Comparison of ENCODE assay signal across 8 cellular contexts in the genomic region with DNA sequence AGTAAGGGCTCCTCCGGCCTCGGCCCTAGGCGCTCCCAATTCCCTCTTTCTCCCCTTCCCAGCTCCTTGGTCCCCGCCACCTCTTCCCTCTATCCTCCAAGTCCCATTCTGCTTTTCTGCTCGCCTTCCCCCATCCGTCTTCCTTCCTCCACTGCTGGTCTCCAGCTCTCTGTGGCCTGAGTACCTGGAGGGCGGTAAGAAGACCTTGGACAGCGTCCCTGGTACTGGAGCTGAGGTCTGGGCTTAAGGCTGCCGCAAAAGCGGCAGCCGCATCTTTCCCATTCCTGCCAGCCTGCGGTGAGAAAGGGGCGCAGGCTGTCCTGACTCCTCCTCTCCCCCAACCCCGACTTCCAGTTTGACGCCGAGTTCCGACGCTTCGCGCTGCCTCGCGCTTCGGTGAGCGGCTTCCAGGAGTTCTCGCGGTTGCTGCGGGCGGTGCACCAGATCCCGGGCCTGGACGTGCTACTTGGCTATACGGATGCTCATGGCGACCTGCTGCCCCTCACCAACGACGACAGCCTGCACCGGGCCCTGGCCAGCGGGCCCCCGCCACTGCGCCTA. TPM values are rescaled to one million over a fixed set of nuclear protein-coding genes. Genes with fewer than 3 reads are reported as not detected.
DNase-seq lines count a peak whose midpoint lies in the region; ATAC-seq, FAIRE-seq and TF ChIP-seq lines count a peak whose summit lies in the region.

No MANE protein-coding gene starts in this region.

- no peak overlapping the region for H3K4ac ChIP-seq in H1 (replicated peaks; ENCODE audit: insufficient read length, low read depth, low read length)

- H3K56ac ChIP-seq in H1 (replicated peaks; ENCODE audit: insufficient read length, low read depth, low read length), result no peak overlapping the region

- H3K23ac ChIP-seq in H1 (ENCODE audit: insufficient read length), result no peak overlapping the region

- no peak overlapping the region for H2BK20ac ChIP-seq in H1 (ENCODE audit: low read length)

- peaks cover 0 to 23% (median 13%) of the 10 kb centered on the region in 4 experiments; a peak in 5 of 7 replicates for H3K4me1 ChIP-seq in H1 (replicated peaks in 1 of 4; ENCODE audit: control insufficient read depth in 3 of 4, insufficient read depth in 4 of 4, low read length in 3 of 4)

- no peaks in the 10 kb centered on the region; the same call in 1 of the 2 replicates for H3K79me1 ChIP-seq in H1 (ENCODE audit: low read depth, low read length)

- ATAC-seq in HG02798 (IDR thresholded peaks at IDR 0.05; ENCODE audit: poor library complexity, unreplicated experiment), result no peak

- no peak for FAIRE-seq in H1 (lab: Jason Lieb, UNC)

- no peak overlapping the region for H4K5ac ChIP-seq in H1 (ENCODE audit: insufficient read length, low read depth, low read length)

- H3K9ac ChIP-seq in H1 (replicated peaks in 1 of 4; ENCODE audit: extremely low read depth in 1 of 4, low read depth in 3 of 4, low read length in 3 of 4), result peak overlapping the region in 2 of 4 experiments; percentile 45 to 53; a peak in 4 of 7 replicates

- H2BK12ac ChIP-seq in H1 (ENCODE audit: low read depth, low read length), result no peak overlapping the region

- WGBS in H1 (ENCODE audit: extremely low coverage in 1 of 2, insufficient coverage in 1 of 2, insufficient read length in 1 of 2, insufficient replicate concordance in 2 of 2, low coverage in 1 of 2, low lambda C conversion rate in 2 of 2, missing lambda C conversion rate in 1 of 2), 2 experiments, result 9% methylated on average over 38 of the region's 38 CpGs; no CpG with 5 or more reads in 1 of the 2 experiments

- peak overlapping the region; percentile 38; the same call in 1 of the 2 replicates for H4K8ac ChIP-seq in H1 (ENCODE audit: extremely low read depth, insufficient read depth, low read length)

- POLR2A ChIA-PET in H1 (lab: Charles Lee; ENCODE audit: partially characterized antibody), result interaction anchor here (1.2 to 2.8 kb wide), 5 partner anchors 10 to 114 kb away, joined by 4 to 12 read pairs (median 7); a partner anchor contains a TSS

- H2BK120ac ChIP-seq in H1 (replicated peaks; ENCODE audit: low read depth, low read length), result no peak overlapping the region

- peak overlapping the region; percentile 44; the same call in 1 of the 2 replicates for H2BK5ac ChIP-seq in H1 (ENCODE audit: low read depth, low read length)

- H3K14ac ChIP-seq in H1 (ENCODE audit: insufficient read length), result no peak overlapping the region

- intact Hi-C loops in posterior vena cava (cut with DNase I), result loop anchor here in 1 of 2 donors (10.0 kb wide), 1 partner anchor 96 kb away; a partner anchor contains a TSS

- CTCF ChIA-PET in H1 (lab: Charles Lee; ENCODE audit: partially characterized antibody), result interaction anchor here (0.7 to 13.7 kb wide), 5 partner anchors 11 to 147 kb away, joined by 3 to 202 read pairs (median 11); a partner anchor contains a TSS

- H3K4me3 ChIP-seq in GM12865 (ENCODE audit: low read depth, low read length), result peak overlapping the region; percentile 51
- H3K4me3 ChIP-seq in H1 (ENCODE audit: extremely low read depth in 1 of 4, insufficient read depth in 2 of 4, low read depth in 3 of 4, low read length in 4 of 4), result peak overlapping the region; percentile 46 to 88 (median 70)

- TF ChIP-seq RAD21 in H1 (IDR thresholded peaks at IDR 0.05 in 1 of 2, conservative IDR thresholded peaks at IDR 0.05 in 1 of 2; ENCODE audit: low read depth in 2 of 2, low read length in 2 of 2), result no peak

- DNase-seq in A172 (ENCODE audit: low spot score) (peak; percentile 38), GM12865 (ENCODE audit: low read depth) (no peak), SK-N-DZ (ENCODE audit: low spot score) (peak; percentile 60), H1 (ENCODE audit: low read depth in 1 of 2, low spot score in 2 of 2) (peak in 1 of 2 experiments; percentile 76), myocyte (ENCODE audit: low read depth) (peak; percentile 26), posterior vena cava (ENCODE audit: low spot score) (no peak)
- no peak for DNase-seq in activated CD4-positive, CD25-positive, alpha-beta regulatory T cell (lab: John Stamatoyannopoulos, UW)

- no peak overlapping the region for H4K91ac ChIP-seq in H1 (replicated peaks; ENCODE audit: insufficient read length, low read length)

- peaks cover 0 to 2% (median 0%) of the 10 kb centered on the region in 4 experiments; a peak in 1 of 7 replicates for H3K27me3 ChIP-seq in H1 (replicated peaks in 1 of 4; ENCODE audit: control insufficient read depth in 3 of 4, extremely low read depth in 1 of 4, insufficient read depth in 3 of 4, low read length in 3 of 4)

- no peaks in the 10 kb centered on the region for H3K9me3 ChIP-seq in H1 (ENCODE audit: insufficient read depth in 2 of 2, low read depth in 1 of 2, low read length in 1 of 2)

- no peak overlapping the region; the same call in none of the 2 replicates for H3K18ac ChIP-seq in H1 (ENCODE audit: extremely low read depth, low read length)

- TF ChIP-seq CTCF in GM12865 (IDR thresholded peaks at IDR 0.05; ENCODE audit: insufficient read depth, low read depth, low read length, missing control alignments), result no peak
- no peak for TF ChIP-seq CTCF in H1 (IDR thresholded peaks at IDR 0.05; ENCODE audit: control extremely low read depth in 1 of 3, insufficient read depth in 1 of 3, low read depth in 1 of 3, low read length in 3 of 3)

- H2AFZ ChIP-seq in H1 (ENCODE audit: low read length), result peak overlapping the region; percentile 70; the same call in 1 of the 2 replicates

- no peak overlapping the region for H2AK5ac ChIP-seq in H1 (ENCODE audit: low read depth, low read length)

- H4K20me1 ChIP-seq in H1 (replicated peaks in 1 of 2; ENCODE audit: control insufficient read depth in 1 of 2, insufficient read depth in 2 of 2, low read length in 2 of 2), result peaks cover 5 to 8% of the 10 kb centered on the region in 2 experiments

- H2BK15ac ChIP-seq in H1 (ENCODE audit: low read length), result no peak overlapping the region; the same call in 1 of the 2 replicates

- H3K4me2 ChIP-seq in H1 (ENCODE audit: insufficient read depth in 1 of 2, low read depth in 2 of 2, low read length in 2 of 2), result peak overlapping the region; percentile 73 to 97

- no peaks in the 10 kb centered on the region for H3K79me2 ChIP-seq in H1 (ENCODE audit: control insufficient read depth in 1 of 2, insufficient read depth in 2 of 2, low read length in 2 of 2)

- TF ChIP-seq EP300 in H1 (IDR thresholded peaks at IDR 0.05; ENCODE audit: borderline replicate concordance in 1 of 2, low read depth in 2 of 2, low read length in 2 of 2), result no peak

- no peak overlapping the region for H3K27ac ChIP-seq in H1 (ENCODE audit: low read depth, low read length)

- TF ChIP-seq POLR2A in H1 (IDR thresholded peaks at IDR 0.05; ENCODE audit: control extremely low read depth in 1 of 2, low read depth in 2 of 2, low read length in 2 of 2), result no peak

- H3K23me2 ChIP-seq in H1 (ENCODE audit: low read depth, low read length), result peaks cover 19% of the 10 kb centered on the region

- peaks cover 0 to 4% (median 2%) of the 10 kb centered on the region in 4 experiments; a peak in 1 of 8 replicates for H3K36me3 ChIP-seq in H1 (ENCODE audit: control insufficient read depth in 2 of 4, insufficient read depth in 4 of 4, low read length in 3 of 4)

RNA-seq across cellular contexts. Expression of a gene that starts 0.4 kb away (rescaled TPM):
- 5.7 and 12.9 TPM in 2 replicates for total RNA-seq in A172 (2014; rRNA removed; shearing (Covaris generic))
- polyA plus RNA-seq in SK-N-DZ (2014; cell fraction: cytosol; rRNA removed), result 14.3 and 17.2 TPM in 2 replicates
- 9.7 and 9.8 TPM in 2 replicates for polyA plus RNA-seq in SK-N-DZ (2014; cell fraction: nucleus; rRNA removed)
- 14.4 and 15.1 TPM in 2 replicates for total RNA-seq in H1 (2021; fragmentation: NEBNext Ultra II Directional; extraction: Animal tissue kit (Norgen Biotek cat#: 25700))
- polyA plus RNA-seq in H1 (2011; rRNA removed), result 21.8 and 28.6 TPM in 2 replicates
- 16.3 TPM for polyA plus RNA-seq in H1 (2011; cell fraction: cytosol; rRNA removed)
- polyA plus RNA-seq in H1 (2011; cell fraction: nucleus; rRNA removed), result 19.6 TPM
- polyA plus RNA-seq in H1 (2012, experiment 1 of 2), result 7.8 to 16.8 TPM (median 12.8 TPM) in 4 replicates
- 19.7 TPM for polyA plus RNA-seq in H1 (2012, experiment 2 of 2)
- 11.5 TPM for polyA plus RNA-seq in H1 (2013, experiment 1 of 2)
- 11.4 TPM for polyA plus RNA-seq in H1 (2013, experiment 2 of 2)
- 5.2 and 6.0 TPM in 2 replicates for polyA minus RNA-seq in H1 (2011; rRNA and poly(A)+ RNA removed)
- polyA minus RNA-seq in H1 (2011; cell fraction: cytosol; rRNA and poly(A)+ RNA removed), result 4.8 TPM
- 5.4 TPM for polyA minus RNA-seq in H1 (2011; cell fraction: nucleus; rRNA and poly(A)+ RNA removed)
- 3.4 and 4.1 TPM in 2 replicates for total RNA-seq in myocyte
- 5.0 TPM for polyA plus RNA-seq in myocyte (2012)
- total RNA-seq in posterior vena cava, result 1 to 10 TPM; 2.9 to 4.6 TPM

RNA-seq across cellular contexts. Expression of a gene that starts 1.1 kb away (rescaled TPM):
- 43.0 and 73.8 TPM in 2 replicates for total RNA-seq in A172 (2014; rRNA removed; shearing (Covaris generic))
- 78.8 and 84.8 TPM in 2 replicates for polyA plus RNA-seq in SK-N-DZ (2014; cell fraction: cytosol; rRNA removed)
- 168 and 203 TPM in 2 replicates for polyA plus RNA-seq in SK-N-DZ (2014; cell fraction: nucleus; rRNA removed)
- total RNA-seq in H1 (2021; fragmentation: NEBNext Ultra II Directional; extraction: Animal tissue kit (Norgen Biotek cat#: 25700)), result 34.8 and 35.8 TPM in 2 replicates
- polyA plus RNA-seq in H1 (2011; rRNA removed), result 58.0 and 81.7 TPM in 2 replicates
- polyA plus RNA-seq in H1 (2011; cell fraction: cytosol; rRNA removed), result 34.3 TPM
- 79.1 TPM for polyA plus RNA-seq in H1 (2011; cell fraction: nucleus; rRNA removed)
- polyA plus RNA-seq in H1 (2012, experiment 1 of 2), result 37.3 to 46.0 TPM (median 44.3 TPM) in 4 replicates
- 52.7 TPM for polyA plus RNA-seq in H1 (2012, experiment 2 of 2)
- 38.0 TPM for polyA plus RNA-seq in H1 (2013, experiment 1 of 2)
- 35.8 TPM for polyA plus RNA-seq in H1 (2013, experiment 2 of 2)
- 18.5 and 23.8 TPM in 2 replicates for polyA minus RNA-seq in H1 (2011; rRNA and poly(A)+ RNA removed)
- 28.0 TPM for polyA minus RNA-seq in H1 (2011; cell fraction: cytosol; rRNA and poly(A)+ RNA removed)
- 26.7 TPM for polyA minus RNA-seq in H1 (2011; cell fraction: nucleus; rRNA and poly(A)+ RNA removed)
- total RNA-seq in myocyte (15.8 and 17.5 TPM in 2 replicates), posterior vena cava (10 to 100 TPM; 13.3 to 16.0 TPM)
- polyA plus RNA-seq in myocyte (2012), result 14.3 TPM

RNA-seq across cellular contexts. Expression of a gene that starts 5.4 kb away (rescaled TPM):
- total RNA-seq in A172 (2014; rRNA removed; shearing (Covaris generic)), result 1.7 TPM in 1 of 2 replicates, not detected in the other
- polyA plus RNA-seq in SK-N-DZ (2014; cell fraction: cytosol; rRNA removed), result 29.0 and 31.4 TPM in 2 replicates
- polyA plus RNA-seq in SK-N-DZ (2014; cell fraction: nucleus; rRNA removed), result 51.5 and 82.6 TPM in 2 replicates
- 9.6 and 12.9 TPM in 2 replicates for total RNA-seq in H1 (2021; fragmentation: NEBNext Ultra II Directional; extraction: Animal tissue kit (Norgen Biotek cat#: 25700))
- polyA plus RNA-seq in H1 (2011; rRNA removed), result 16.0 and 16.1 TPM in 2 replicates
- 15.7 TPM for polyA plus RNA-seq in H1 (2011; cell fraction: cytosol; rRNA removed)
- polyA plus RNA-seq in H1 (2011; cell fraction: nucleus; rRNA removed), result 28.3 TPM
- polyA plus RNA-seq in H1 (2012, experiment 1 of 2), result 10.8 to 13.3 TPM (median 11.6 TPM) in 4 replicates
- polyA plus RNA-seq in H1 (2012, experiment 2 of 2), result 8.8 TPM
- polyA plus RNA-seq in H1 (2013, experiment 1 of 2), result 9.3 TPM
- polyA plus RNA-seq in H1 (2013, experiment 2 of 2), result 8.1 TPM
- 1.3 and 2.9 TPM in 2 replicates for polyA minus RNA-seq in H1 (2011; rRNA and poly(A)+ RNA removed)
- 5.9 TPM for polyA minus RNA-seq in H1 (2011; cell fraction: cytosol; rRNA and poly(A)+ RNA removed)
- 9.0 TPM for polyA minus RNA-seq in H1 (2011; cell fraction: nucleus; rRNA and poly(A)+ RNA removed)
- 11.1 and 12.7 TPM in 2 replicates for total RNA-seq in myocyte
- 14.1 TPM for polyA plus RNA-seq in myocyte (2012)
- total RNA-seq in posterior vena cava, result 10 to 100 TPM; 12.2 to 12.6 TPM

RNA-seq across cellular contexts. Expression of a gene that starts 5.4 kb away (rescaled TPM):
- total RNA-seq in A172 (2014; rRNA removed; shearing (Covaris generic)), result not detected in 2 replicates
- 5.7 and 5.9 TPM in 2 replicates for polyA plus RNA-seq in SK-N-DZ (2014; cell fraction: cytosol; rRNA removed)
- polyA plus RNA-seq in SK-N-DZ (2014; cell fraction: nucleus; rRNA removed), result 17.9 and 19.9 TPM in 2 replicates
- 2.0 and 2.3 TPM in 2 replicates for total RNA-seq in H1 (2021; fragmentation: NEBNext Ultra II Directional; extraction: Animal tissue kit (Norgen Biotek cat#: 25700))
- polyA plus RNA-seq in H1 (2011; rRNA removed), result 1.4 and 2.4 TPM in 2 replicates
- polyA plus RNA-seq in H1 (2011; cell fraction: cytosol; rRNA removed), result 3.3 TPM
- polyA plus RNA-seq in H1 (2011; cell fraction: nucleus; rRNA removed), result 4.8 TPM
- 1.3 to 2.3 TPM (median 1.7 TPM) in 4 replicates for polyA plus RNA-seq in H1 (2012, experiment 1 of 2)
- polyA plus RNA-seq in H1 (2012, experiment 2 of 2), result 2.9 TPM
- 1.8 TPM for polyA plus RNA-seq in H1 (2013, experiment 1 of 2)
- 1.6 TPM for polyA plus RNA-seq in H1 (2013, experiment 2 of 2)
- 0.20 and 0.47 TPM in 2 replicates for polyA minus RNA-seq in H1 (2011; rRNA and poly(A)+ RNA removed)
- polyA minus RNA-seq in H1 (2011; cell fraction: cytosol; rRNA and poly(A)+ RNA removed), result 2.2 TPM
- polyA minus RNA-seq in H1 (2011; cell fraction: nucleus; rRNA and poly(A)+ RNA removed), result 0.80 TPM
- total RNA-seq in myocyte (10.8 and 11.6 TPM in 2 replicates), posterior vena cava (1 to 10 TPM; 2.7 to 4.8 TPM)
- polyA plus RNA-seq in myocyte (2012), result 5.7 TPM

RNA-seq across cellular contexts. Expression of a gene that starts 16.2 kb away (rescaled TPM):
- 5.1 and 11.7 TPM in 2 replicates for total RNA-seq in A172 (2014; rRNA removed; shearing (Covaris generic))
- polyA plus RNA-seq in SK-N-DZ (2014; cell fraction: cytosol; rRNA removed), result 12.3 and 14.3 TPM in 2 replicates
- 43.4 and 52.2 TPM in 2 replicates for polyA plus RNA-seq in SK-N-DZ (2014; cell fraction: nucleus; rRNA removed)
- total RNA-seq in H1 (2021; fragmentation: NEBNext Ultra II Directional; extraction: Animal tissue kit (Norgen Biotek cat#: 25700)), result 34.5 and 36.7 TPM in 2 replicates
- 15.7 and 29.8 TPM in 2 replicates for polyA plus RNA-seq in H1 (2011; rRNA removed)
- polyA plus RNA-seq in H1 (2011; cell fraction: cytosol; rRNA removed), result 16.3 TPM
- polyA plus RNA-seq in H1 (2011; cell fraction: nucleus; rRNA removed), result 110 TPM
- 15.1 to 29.6 TPM (median 24.7 TPM) in 4 replicates for polyA plus RNA-seq in H1 (2012, experiment 1 of 2)
- polyA plus RNA-seq in H1 (2012, experiment 2 of 2), result 20.2 TPM
- 26.1 TPM for polyA plus RNA-seq in H1 (2013, experiment 1 of 2)
- polyA plus RNA-seq in H1 (2013, experiment 2 of 2), result 23.1 TPM
- 10.4 and 13.2 TPM in 2 replicates for polyA minus RNA-seq in H1 (2011; rRNA and poly(A)+ RNA removed)
- 17.1 TPM for polyA minus RNA-seq in H1 (2011; cell fraction: cytosol; rRNA and poly(A)+ RNA removed)
- 35.2 TPM for polyA minus RNA-seq in H1 (2011; cell fraction: nucleus; rRNA and poly(A)+ RNA removed)
- 0.08 and 0.83 TPM in 2 replicates for total RNA-seq in myocyte
- 0.20 TPM for polyA plus RNA-seq in myocyte (2012)
- 1 to 10 TPM in 1 of 2 donors, under 1 TPM in 1; 0.67 to 1.8 TPM for total RNA-seq in posterior vena cava

Comparison
In these comparisons a context has a peak if more than half of its experiments do, and no peak if none do; other contexts are left out.
1. DNase-seq: peak in A172 (single experiment), SK-N-DZ (single experiment) and myocyte (single experiment); none in GM12865 (single experiment), posterior vena cava (single experiment) and activated CD4-positive, CD25-positive, alpha-beta regulatory T cell (0 of 4).